In the genomic region with DNA sequence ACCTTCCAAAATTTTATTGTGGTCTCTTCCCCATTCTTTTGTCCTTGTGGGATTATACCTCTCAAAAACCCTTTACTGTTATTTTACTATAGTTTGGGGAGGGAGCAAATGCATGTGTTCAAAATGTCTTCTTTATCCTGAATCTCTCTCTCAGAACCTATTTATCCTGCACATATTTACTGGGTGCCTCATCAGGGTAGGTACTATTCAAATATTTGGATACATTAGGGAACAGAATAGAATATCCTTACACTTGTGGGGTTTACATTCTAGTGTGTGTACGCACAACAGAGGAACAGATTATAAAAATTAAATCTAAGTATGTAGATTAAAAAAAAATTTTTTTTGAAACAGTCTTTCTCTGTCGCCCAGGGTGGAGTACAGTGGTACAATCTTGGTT, we compare ENCODE assay signal across 8 cellular contexts.
"Had no signal": no experiment of that assay in that cellular context is flagged by ENCODE, and none has a peak within 500 bp of the region (broad histone marks: within the 10 kb centered on the region; RNA-seq: fewer than 3 reads in every experiment).

No MANE protein-coding gene starts in this region.

- FAIRE-seq: H1, H54, HTR-8/SVneo had no signal

- H3K4me3 Mint-ChIP-seq: GM23338, H9, IgD-negative memory B cell had no signal

- H3K4me3 ChIP-seq: GM23338 had no signal

- H3K27ac Mint-ChIP-seq: GM23338, H9, IgD-negative memory B cell had no signal

- H2AFZ ChIP-seq: GM23338 had no signal

- H3K9me3 Mint-ChIP-seq: GM23338, H9 had no signal

- DNase-seq: H9, HCEC 1CT, KBM-7 had no signal

- H3K4me2 ChIP-seq: GM23338 had no signal

- ATAC-seq: GM23338 had no signal

- H3K4me1 Mint-ChIP-seq: GM23338, H9 had no signal
